Comparison of ENCODE assay signal across 1 cellular context in the genomic region with DNA sequence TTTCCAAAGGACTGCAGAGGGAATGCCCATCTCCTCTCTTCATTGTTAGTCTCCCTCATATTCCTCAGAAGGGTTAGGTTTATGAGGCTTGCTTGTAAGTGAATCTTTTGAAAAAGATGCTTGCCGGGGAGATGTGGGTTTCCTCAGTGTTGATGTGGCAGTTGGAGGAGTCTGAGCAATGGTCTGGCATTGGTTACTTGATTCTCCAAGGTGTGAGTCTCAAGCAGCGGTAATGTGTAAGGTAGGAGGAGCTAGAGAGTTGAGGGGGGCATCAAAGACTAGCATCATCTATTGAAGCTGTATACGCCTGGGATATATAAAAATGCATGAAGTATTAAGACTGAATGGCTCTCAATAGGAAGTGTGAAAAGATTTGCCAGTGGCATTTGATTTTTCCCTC.
A peak's percentile ranks its signal among the peaks of the same experiment; 100 is the strongest.
TF ChIP-seq lines count a peak whose summit lies in the region.

No MANE protein-coding gene starts in this region.

TF ChIP-seq in HepG2, 621 proteins besides CTCF, POLR2A, EP300 and RAD21:
- no peak for TF ChIP-seq ZNF296 (CRISPR knock-in tag; conservative IDR thresholded peaks at IDR 0.05)
- TF ChIP-seq, protein P1, sequence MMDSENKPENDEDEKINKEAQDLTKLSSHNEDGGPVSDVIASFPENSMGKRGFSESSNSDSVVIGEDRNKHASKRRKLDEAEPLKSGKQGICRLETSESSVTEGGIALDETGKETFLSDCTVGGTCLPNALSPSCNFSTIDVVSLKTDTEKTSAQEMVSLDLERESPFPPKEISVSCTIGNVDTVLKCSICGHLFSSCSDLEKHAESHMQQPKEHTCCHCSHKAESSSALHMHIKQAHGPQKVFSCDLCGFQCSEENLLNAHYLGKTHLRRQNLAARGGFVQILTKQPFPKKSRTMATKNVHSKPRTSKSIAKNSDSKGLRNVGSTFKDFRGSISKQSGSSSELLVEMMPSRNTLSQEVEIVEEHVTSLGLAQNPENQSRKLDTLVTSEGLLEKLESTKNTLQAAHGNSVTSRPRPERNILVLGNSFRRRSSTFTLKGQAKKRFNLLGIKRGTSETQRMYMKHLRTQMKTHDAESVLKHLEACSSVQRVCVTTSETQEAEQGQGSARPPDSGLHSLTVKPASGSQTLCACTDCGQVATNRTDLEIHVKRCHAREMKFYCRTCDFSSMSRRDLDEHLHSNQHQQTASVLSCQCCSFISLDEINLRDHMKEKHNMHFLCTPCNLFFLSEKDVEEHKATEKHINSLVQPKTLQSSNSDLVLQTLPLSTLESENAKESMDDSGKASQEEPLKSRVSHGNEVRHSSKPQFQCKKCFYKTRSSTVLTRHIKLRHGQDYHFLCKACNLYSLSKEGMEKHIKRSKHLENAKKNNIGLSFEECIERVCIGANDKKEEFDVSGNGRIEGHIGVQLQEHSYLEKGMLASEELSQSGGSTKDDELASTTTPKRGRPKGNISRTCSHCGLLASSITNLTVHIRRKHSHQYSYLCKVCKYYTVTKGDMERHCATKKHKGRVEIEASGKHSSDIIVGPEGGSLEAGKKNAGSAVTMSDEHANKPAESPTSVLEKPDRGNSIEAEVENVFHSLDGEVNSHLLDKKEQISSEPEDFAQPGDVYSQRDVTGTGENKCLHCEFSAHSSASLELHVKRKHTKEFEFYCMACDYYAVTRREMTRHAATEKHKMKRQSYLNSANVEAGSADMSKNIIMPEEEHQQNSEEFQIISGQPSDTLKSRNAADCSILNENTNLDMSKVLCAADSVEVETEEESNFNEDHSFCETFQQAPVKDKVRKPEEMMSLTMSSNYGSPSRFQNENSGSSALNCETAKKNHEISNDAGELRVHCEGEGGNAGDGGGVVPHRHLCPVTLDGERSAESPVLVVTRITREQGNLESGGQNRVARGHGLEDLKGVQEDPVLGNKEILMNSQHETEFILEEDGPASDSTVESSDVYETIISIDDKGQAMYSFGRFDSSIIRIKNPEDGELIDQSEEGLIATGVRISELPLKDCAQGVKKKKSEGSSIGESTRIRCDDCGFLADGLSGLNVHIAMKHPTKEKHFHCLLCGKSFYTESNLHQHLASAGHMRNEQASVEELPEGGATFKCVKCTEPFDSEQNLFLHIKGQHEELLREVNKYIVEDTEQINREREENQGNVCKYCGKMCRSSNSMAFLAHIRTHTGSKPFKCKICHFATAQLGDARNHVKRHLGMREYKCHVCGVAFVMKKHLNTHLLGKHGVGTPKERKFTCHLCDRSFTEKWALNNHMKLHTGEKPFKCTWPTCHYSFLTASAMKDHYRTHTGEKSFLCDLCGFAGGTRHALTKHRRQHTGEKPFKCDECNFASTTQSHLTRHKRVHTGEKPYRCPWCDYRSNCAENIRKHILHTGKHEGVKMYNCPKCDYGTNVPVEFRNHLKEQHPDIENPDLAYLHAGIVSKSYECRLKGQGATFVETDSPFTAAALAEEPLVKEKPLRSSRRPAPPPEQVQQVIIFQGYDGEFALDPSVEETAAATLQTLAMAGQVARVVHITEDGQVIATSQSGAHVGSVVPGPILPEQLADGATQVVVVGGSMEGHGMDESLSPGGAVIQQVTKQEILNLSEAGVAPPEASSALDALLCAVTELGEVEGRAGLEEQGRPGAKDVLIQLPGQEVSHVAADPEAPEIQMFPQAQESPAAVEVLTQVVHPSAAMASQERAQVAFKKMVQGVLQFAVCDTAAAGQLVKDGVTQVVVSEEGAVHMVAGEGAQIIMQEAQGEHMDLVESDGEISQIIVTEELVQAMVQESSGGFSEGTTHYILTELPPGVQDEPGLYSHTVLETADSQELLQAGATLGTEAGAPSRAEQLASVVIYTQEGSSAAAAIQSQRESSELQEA (CRISPR knock-in tag; IDR thresholded peaks at IDR 0.05; ENCODE audit: not compliant biosample characterization), result no peak
- TF ChIP-seq MAFF (IDR thresholded peaks at IDR 0.05; ENCODE audit: low read depth, low read length), result no peak
- TF ChIP-seq RBAK (CRISPR knock-in tag; IDR thresholded peaks at IDR 0.05), result no peak
- peak; percentile 52 for TF ChIP-seq RBM22 (optimal IDR thresholded peaks at IDR 0.05; ENCODE audit: low read length)
- TF ChIP-seq HNF4G (IDR thresholded peaks at IDR 0.05; ENCODE audit: borderline replicate concordance, low read depth, low read length), result no peak
- TF ChIP-seq HNF4G (CRISPR knock-in tag; IDR thresholded peaks at IDR 0.05; ENCODE audit: borderline replicate concordance, low read depth), result no peak
TF ChIP-seq in HepG2: peak in this region for 1.
